Comparison of ENCODE assay signal across 1 cellular context in the genomic region with DNA sequence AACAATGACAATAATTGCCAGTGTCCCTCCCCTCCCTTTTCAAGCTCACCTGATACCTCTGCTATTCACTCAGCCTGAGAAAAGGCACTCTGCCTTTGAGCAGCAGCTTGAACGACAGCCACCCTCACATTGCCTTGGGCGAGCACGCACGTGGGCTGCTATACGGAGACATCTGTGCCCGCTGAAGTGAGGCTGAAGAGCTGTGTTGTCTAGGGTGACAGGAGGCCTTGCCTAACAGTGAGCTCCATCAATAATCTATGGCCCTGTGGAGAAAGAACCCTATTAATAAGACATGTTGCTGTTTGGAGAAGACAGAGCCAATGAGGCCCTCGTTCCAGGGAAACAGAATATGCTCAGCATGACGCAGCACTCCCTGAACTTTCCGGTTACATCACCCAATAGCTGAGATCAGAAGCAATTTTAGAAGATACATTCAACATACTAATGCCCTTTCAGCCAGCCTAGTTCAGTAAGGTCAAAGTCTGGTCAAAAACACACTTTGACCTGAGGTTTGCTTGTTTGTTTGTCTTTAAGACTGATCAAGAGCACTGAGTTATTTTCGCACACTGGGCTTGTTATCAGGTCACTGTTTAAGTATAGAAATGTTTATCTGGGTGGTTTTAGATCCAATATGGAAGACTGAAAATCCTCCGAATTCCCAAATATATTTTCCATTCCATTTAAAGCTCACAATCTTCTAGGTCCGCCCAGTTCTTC.
TF ChIP-seq lines count a peak whose summit lies in the region.

No MANE protein-coding gene starts in this region.

TF ChIP-seq in HEK293, 187 proteins besides CTCF, POLR2A, EP300 and RAD21 (continued from another document):
- TF ChIP-seq ZNF488 (tag by site-specific recombination; IDR thresholded peaks at IDR 0.05) (no peak), KLF7 (tag by site-specific recombination; IDR thresholded peaks at IDR 0.05; ENCODE audit: borderline replicate concordance) (no peak), ZNF747 (tag by site-specific recombination; IDR thresholded peaks at IDR 0.05) (no peak), ZSCAN30 (tag by site-specific recombination; IDR thresholded peaks at IDR 0.05) (no peak), ZNF610 (tag by site-specific recombination; IDR thresholded peaks at IDR 0.05; ENCODE audit: borderline replicate concordance) (no peak), ZFP69B (tag by site-specific recombination; IDR thresholded peaks at IDR 0.05) (no peak), ZNF335 (tag by site-specific recombination; conservative IDR thresholded peaks at IDR 0.05) (0 out of 2 replicates have a peak, but pooled peaks have one; percentile 26), REPIN1 (tag by site-specific recombination; IDR thresholded peaks at IDR 0.05; ENCODE audit: low read depth) (no peak)
- TF ChIP-seq, protein P1, sequence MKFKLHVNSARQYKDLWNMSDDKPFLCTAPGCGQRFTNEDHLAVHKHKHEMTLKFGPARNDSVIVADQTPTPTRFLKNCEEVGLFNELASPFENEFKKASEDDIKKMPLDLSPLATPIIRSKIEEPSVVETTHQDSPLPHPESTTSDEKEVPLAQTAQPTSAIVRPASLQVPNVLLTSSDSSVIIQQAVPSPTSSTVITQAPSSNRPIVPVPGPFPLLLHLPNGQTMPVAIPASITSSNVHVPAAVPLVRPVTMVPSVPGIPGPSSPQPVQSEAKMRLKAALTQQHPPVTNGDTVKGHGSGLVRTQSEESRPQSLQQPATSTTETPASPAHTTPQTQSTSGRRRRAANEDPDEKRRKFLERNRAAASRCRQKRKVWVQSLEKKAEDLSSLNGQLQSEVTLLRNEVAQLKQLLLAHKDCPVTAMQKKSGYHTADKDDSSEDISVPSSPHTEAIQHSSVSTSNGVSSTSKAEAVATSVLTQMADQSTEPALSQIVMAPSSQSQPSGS (tag by site-specific recombination; IDR thresholded peaks at IDR 0.05; ENCODE audit: low read depth) = peak; percentile 34; the same call in 1 of the 2 replicates
TF ChIP-seq in HEK293: peak in this region for 2.
